ENCODE assay signal across 2 cellular contexts in the genomic region with DNA sequence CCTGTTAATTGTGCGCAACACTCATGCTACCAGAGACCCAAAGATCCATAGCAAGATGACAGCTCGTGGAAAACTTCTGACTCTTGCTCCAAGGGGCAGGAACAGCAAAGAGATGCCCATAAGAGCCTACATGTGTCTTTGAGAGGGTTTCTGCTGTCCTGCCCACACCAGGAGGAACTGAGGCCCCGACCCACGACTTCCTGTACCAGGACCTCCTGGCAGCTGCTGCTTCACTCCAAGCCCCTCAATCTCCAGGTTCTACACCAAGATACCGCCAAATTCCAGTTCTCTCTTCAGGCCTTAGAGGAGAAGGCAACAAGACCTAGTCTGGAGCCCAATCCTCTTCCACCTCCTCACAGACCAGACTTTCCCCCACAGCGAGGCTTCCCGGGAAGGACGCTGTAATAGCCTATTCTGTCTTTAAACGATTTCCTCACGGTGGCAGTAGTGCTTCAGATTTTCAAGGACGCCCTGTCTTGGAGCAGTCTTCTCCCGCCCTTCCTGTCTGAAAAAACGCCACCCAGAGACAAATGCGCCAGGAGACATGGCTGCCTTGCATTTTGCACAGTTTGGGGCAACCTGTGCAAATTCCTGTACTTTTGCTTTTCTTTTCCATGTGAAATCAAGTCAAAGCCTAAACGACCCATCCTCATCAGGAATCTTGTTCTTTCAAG.
TF ChIP-seq lines count a peak whose summit lies in the region.

No MANE protein-coding gene starts in this region.

TF ChIP-seq in liver, 16 proteins besides CTCF, POLR2A, EP300 and RAD21 (continued from another document):
- TF ChIP-seq, protein P1, sequence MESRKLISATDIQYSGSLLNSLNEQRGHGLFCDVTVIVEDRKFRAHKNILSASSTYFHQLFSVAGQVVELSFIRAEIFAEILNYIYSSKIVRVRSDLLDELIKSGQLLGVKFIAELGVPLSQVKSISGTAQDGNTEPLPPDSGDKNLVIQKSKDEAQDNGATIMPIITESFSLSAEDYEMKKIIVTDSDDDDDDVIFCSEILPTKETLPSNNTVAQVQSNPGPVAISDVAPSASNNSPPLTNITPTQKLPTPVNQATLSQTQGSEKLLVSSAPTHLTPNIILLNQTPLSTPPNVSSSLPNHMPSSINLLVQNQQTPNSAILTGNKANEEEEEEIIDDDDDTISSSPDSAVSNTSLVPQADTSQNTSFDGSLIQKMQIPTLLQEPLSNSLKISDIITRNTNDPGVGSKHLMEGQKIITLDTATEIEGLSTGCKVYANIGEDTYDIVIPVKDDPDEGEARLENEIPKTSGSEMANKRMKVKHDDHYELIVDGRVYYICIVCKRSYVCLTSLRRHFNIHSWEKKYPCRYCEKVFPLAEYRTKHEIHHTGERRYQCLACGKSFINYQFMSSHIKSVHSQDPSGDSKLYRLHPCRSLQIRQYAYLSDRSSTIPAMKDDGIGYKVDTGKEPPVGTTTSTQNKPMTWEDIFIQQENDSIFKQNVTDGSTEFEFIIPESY (IDR thresholded peaks at IDR 0.05): no peak
- TF ChIP-seq RXRA (IDR thresholded peaks at IDR 0.05) (peak in 1 of 2 donors; percentile 35), SP1 (IDR thresholded peaks at IDR 0.05) (peak; percentile 63), NR2F2 (IDR thresholded peaks at IDR 0.05) (no peak), TAF1 (conservative IDR thresholded peaks at IDR 0.05) (no peak)

TF ChIP-seq in HepG2, 621 proteins besides CTCF, POLR2A, EP300 and RAD21 (continued from another document):
- TF ChIP-seq PATZ1 (CRISPR knock-in tag; IDR thresholded peaks at IDR 0.05) (no peak), GTF2F1 (IDR thresholded peaks at IDR 0.05; ENCODE audit: low read length) (no peak), ZNF572 (CRISPR knock-in tag; IDR thresholded peaks at IDR 0.05) (no peak), ISX (CRISPR knock-in tag; conservative IDR thresholded peaks at IDR 0.05) (no peak), HNF1A (IDR thresholded peaks at IDR 0.05; ENCODE audit: low read depth) (no peak), HNF1A (CRISPR knock-in tag; IDR thresholded peaks at IDR 0.05; ENCODE audit: borderline replicate concordance) (no peak), ZNF629 (CRISPR knock-in tag; conservative IDR thresholded peaks at IDR 0.05) (no peak), ZSCAN25 (CRISPR knock-in tag; IDR thresholded peaks at IDR 0.05) (no peak), ZNF788 (CRISPR knock-in tag; IDR thresholded peaks at IDR 0.05; ENCODE audit: borderline replicate concordance) (no peak), ZNF263 (CRISPR knock-in tag; IDR thresholded peaks at IDR 0.05) (no peak), SMC3 (IDR thresholded peaks at IDR 0.05; ENCODE audit: low read length) (no peak), ZBTB8A (CRISPR knock-in tag; IDR thresholded peaks at IDR 0.05; ENCODE audit: borderline replicate concordance, low read depth) (no peak), ZNF10 (CRISPR knock-in tag; IDR thresholded peaks at IDR 0.05; ENCODE audit: borderline replicate concordance, low read depth) (no peak), TOPORS (CRISPR knock-in tag; IDR thresholded peaks at IDR 0.05) (no peak)
- TF ChIP-seq, protein P2, sequence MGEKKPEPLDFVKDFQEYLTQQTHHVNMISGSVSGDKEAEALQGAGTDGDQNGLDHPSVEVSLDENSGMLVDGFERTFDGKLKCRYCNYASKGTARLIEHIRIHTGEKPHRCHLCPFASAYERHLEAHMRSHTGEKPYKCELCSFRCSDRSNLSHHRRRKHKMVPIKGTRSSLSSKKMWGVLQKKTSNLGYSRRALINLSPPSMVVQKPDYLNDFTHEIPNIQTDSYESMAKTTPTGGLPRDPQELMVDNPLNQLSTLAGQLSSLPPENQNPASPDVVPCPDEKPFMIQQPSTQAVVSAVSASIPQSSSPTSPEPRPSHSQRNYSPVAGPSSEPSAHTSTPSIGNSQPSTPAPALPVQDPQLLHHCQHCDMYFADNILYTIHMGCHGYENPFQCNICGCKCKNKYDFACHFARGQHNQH (CRISPR knock-in tag; IDR thresholded peaks at IDR 0.05): no peak
